In genomic region chr10:5563237-5563961, GRCh38 we compare ENCODE assay signal across 13 cellular contexts. TPM values are rescaled to one million over a fixed set of nuclear protein-coding genes. Genes with fewer than 3 reads are reported as not detected.
A peak's percentile ranks its signal among the peaks of the same experiment; 100 is the strongest.
DNase-seq lines count a peak whose midpoint lies in the region; ATAC-seq, FAIRE-seq and TF ChIP-seq lines count a peak whose summit lies in the region.
"Had no signal": no experiment of that assay in that cellular context is flagged by ENCODE, and none has a peak within 500 bp of the region (broad histone marks: within the 10 kb centered on the region; RNA-seq: fewer than 3 reads in every experiment).

No MANE protein-coding gene starts in this region.

- CTCF ChIA-PET in MCF 10A (lab: Yijun Ruan, JAX) = interaction anchor here (0.6 to 1.5 kb wide), 3 partner anchors 9 to 119 kb away, joined by 4 to 6 read pairs (median 4); no protein-coding TSS in a partner anchor

- peaks cover 40% of the 10 kb centered on the region for H3K4me1 Mint-ChIP-seq in MCF 10A (ENCODE audit: insufficient read depth, unreplicated experiment)
- peaks cover 15 to 23% (median 19%) of the 10 kb centered on the region in 4 donors for H3K4me1 Mint-ChIP-seq in naive thymus-derived CD8-positive, alpha-beta T cell

- no peaks in the 10 kb centered on the region for H3K27me3 Mint-ChIP-seq in MCF 10A (ENCODE audit: insufficient read depth, unreplicated experiment)
- H3K27me3 Mint-ChIP-seq in naive thymus-derived CD8-positive, alpha-beta T cell = peaks cover 0 to 3% (median 0%) of the 10 kb centered on the region in 5 donors

- H3K36me3 Mint-ChIP-seq in MCF 10A (ENCODE audit: insufficient read depth, unreplicated experiment) = no peaks in the 10 kb centered on the region
- no peaks in the 10 kb centered on the region for H3K36me3 Mint-ChIP-seq in naive thymus-derived CD8-positive, alpha-beta T cell

- DNase-seq in AG08395 (ENCODE audit: low spot score) = peak; percentile 19
- peak; percentile 73 for DNase-seq in EL
- peak; percentile 27 for DNase-seq in MCF 10A (ENCODE audit: unreplicated experiment)
- DNase-seq in naive thymus-derived CD8-positive, alpha-beta T cell = no peak
- no peak for DNase-seq in GM19238 (ENCODE audit: insufficient read length, low spot score)
- no peak for DNase-seq in GM19240 (ENCODE audit: insufficient read length, low spot score)
- DNase-seq in RCC 7860 (ENCODE audit: low spot score) = no peak
- DNase-seq: Calu3 had no signal

- TF ChIP-seq CTCF in MCF 10A (IDR thresholded peaks at IDR 0.05; ENCODE audit: unreplicated experiment) = no peak

- no peaks in the 10 kb centered on the region for H3K9me3 Mint-ChIP-seq in MCF 10A (ENCODE audit: unreplicated experiment)
- no peaks in the 10 kb centered on the region for H3K9me3 Mint-ChIP-seq in naive thymus-derived CD8-positive, alpha-beta T cell

- H3K4me3 Mint-ChIP-seq in MCF 10A (ENCODE audit: unreplicated experiment) = no peak overlapping the region
- H3K4me3 Mint-ChIP-seq in naive thymus-derived CD8-positive, alpha-beta T cell = peak overlapping the region in 7 of 10 donors; percentile 71 to 93 (median 82)

- no peak for FAIRE-seq in RCC 7860 (lab: Jason Lieb, UNC)
- FAIRE-seq: bronchial epithelial cell, GM12892 had no signal

- POLR2A ChIA-PET in MCF 10A (lab: Yijun Ruan, JAX) = interaction anchor here (0.5 to 6.2 kb wide), 11 partner anchors 9 to 885 kb away, joined by 3 to 50 read pairs (median 5); no protein-coding TSS in a partner anchor
- POLR2A ChIA-PET in naive thymus-derived CD8-positive, alpha-beta T cell (lab: Charles Lee) = interaction anchor here (1.3 to 4.8 kb wide), 5 partner anchors 11 to 116 kb away, joined by 3 to 39 read pairs (median 5); no protein-coding TSS in a partner anchor

- H3K27ac Mint-ChIP-seq in MCF 10A (ENCODE audit: low read depth, unreplicated experiment) = peak overlapping the region; percentile 54
- peak overlapping the region; percentile 95 to 99 (median 98) for H3K27ac Mint-ChIP-seq in naive thymus-derived CD8-positive, alpha-beta T cell

- intact Hi-C loops in MCF 10A (cut with micrococcal nuclease) = no loop called here

- no peak for ATAC-seq in naive thymus-derived CD8-positive, alpha-beta T cell
- ATAC-seq in GM19455 (IDR thresholded peaks at IDR 0.05; ENCODE audit: unreplicated experiment) = no peak

- no TSS peak for BruUV-seq in MCF 10A (replicated peaks; lab: Mats Ljungman, UMichigan)

RNA-seq across cellular contexts. Expression of gene CALML3, which starts 38.6 kb away (rescaled TPM):
- total RNA-seq in MCF 10A (2022) = 0.25 and 0.75 TPM in 2 replicates
- not detected for total RNA-seq in naive thymus-derived CD8-positive, alpha-beta T cell
- not detected for polyA plus RNA-seq in naive thymus-derived CD8-positive, alpha-beta T cell
- total RNA-seq: Calu3, psoas muscle, tibial nerve had no signal

Comparison
In these comparisons a context has a peak if more than half of its experiments do, and no peak if none do; other contexts are left out.
1. DNase-seq: peak in AG08395 (single experiment), EL (single experiment) and MCF 10A (single experiment); none in naive thymus-derived CD8-positive, alpha-beta T cell (0 of 10), GM19238 (single experiment), GM19240 (single experiment) and RCC 7860 (single experiment).